Comparison of ENCODE assay signal across 8 cellular contexts in genomic region chr5:138632900-138633489, GRCh38. TPM values are rescaled to one million over a fixed set of nuclear protein-coding genes. Genes with fewer than 3 reads are reported as not detected.
DNase-seq lines count a peak whose midpoint lies in the region; ATAC-seq, FAIRE-seq and TF ChIP-seq lines count a peak whose summit lies in the region.

No MANE protein-coding gene starts in this region.

- TF ChIP-seq CTCF in cardiac fibroblast (IDR thresholded peaks at IDR 0.05; ENCODE audit: low read depth, low read length) (peak; percentile 47), kidney (IDR thresholded peaks at IDR 0.05; ENCODE audit: borderline replicate concordance, extremely low read depth, insufficient read depth) (peak; percentile 26)

- H3K4me3 ChIP-seq in cardiac fibroblast (replicated peaks in 1 of 2; ENCODE audit: low read depth in 2 of 2, low read length in 2 of 2) = no peak overlapping the region
- H3K4me3 ChIP-seq in kidney (ENCODE audit: low read length in 2 of 2) = no peak overlapping the region

- no peak overlapping the region for H3K27ac Mint-ChIP-seq in stimulated activated naive CD8-positive, alpha-beta T cell treated with anti-CD3 and anti-CD28 coated beads, Interleukin-15, amount 100 ng/mL, for 72 hours

- no peak overlapping the region for H3K9ac ChIP-seq in kidney (ENCODE audit: low read length in 2 of 2)

- no peak overlapping the region for H3K4me3 Mint-ChIP-seq in stimulated activated naive CD8-positive, alpha-beta T cell treated with anti-CD3 and anti-CD28 coated beads, Interleukin-15, amount 100 ng/mL, for 72 hours

- H3K4me1 ChIP-seq in kidney (ENCODE audit: control insufficient read depth in 1 of 2, insufficient read depth in 1 of 2, low read depth in 1 of 2, low read length in 2 of 2) = no peaks in the 10 kb centered on the region

- peak; percentile 35 for ATAC-seq in stimulated activated naive CD8-positive, alpha-beta T cell treated with anti-CD3 and anti-CD28 coated beads, Interleukin-15, amount 100 ng/mL, for 72 hours
- ATAC-seq in GM21723 (IDR thresholded peaks at IDR 0.05; ENCODE audit: unreplicated experiment) = no peak

- peaks cover 71% of the 10 kb centered on the region for H3K27me3 Mint-ChIP-seq in stimulated activated naive CD8-positive, alpha-beta T cell treated with anti-CD3 and anti-CD28 coated beads, Interleukin-15, amount 100 ng/mL, for 72 hours

- H3K4me1 Mint-ChIP-seq in stimulated activated naive CD8-positive, alpha-beta T cell treated with anti-CD3 and anti-CD28 coated beads, Interleukin-15, amount 100 ng/mL, for 72 hours = no peaks in the 10 kb centered on the region

- intact Hi-C loops in kidney (cut with DNase I) = no loop called here

- H3K27ac ChIP-seq in kidney (ENCODE audit: low read depth in 2 of 2, low read length in 2 of 2) = no peak overlapping the region

- peak; percentile 50 for DNase-seq in activated CD4-positive, alpha-beta T cell treated with anti-CD3 and anti-CD28 coated beads for 48 hours
- DNase-seq in activated CD4-positive, alpha-beta T cell treated with anti-CD3 and anti-CD28 coated beads, Interleukin-2, amount 50 U/mL, for 1 hour = no peak
- DNase-seq in NCI-H526 treated with DMSO at 0.1 percent for 48 hours (lab: John Stamatoyannopoulos, UW) = peak; percentile 12
- DNase-seq in cardiac fibroblast (ENCODE audit: low read depth in 2 of 2) = peak; percentile 92
- no peak for DNase-seq in kidney
- peak in 1 of 2 donors; percentile 28 for DNase-seq in stimulated activated naive CD8-positive, alpha-beta T cell treated with anti-CD3 and anti-CD28 coated beads, Interleukin-15, amount 100 ng/mL, for 72 hours
- DNase-seq in NCI-H187 (lab: John Stamatoyannopoulos, UW) = no peak

- H3K36me3 ChIP-seq in kidney (ENCODE audit: control insufficient read depth in 1 of 2, insufficient read depth in 2 of 2, low read length in 2 of 2) = no peaks in the 10 kb centered on the region

- FAIRE-seq in kidney (lab: Jason Lieb, UNC) = no peak

- no peaks in the 10 kb centered on the region for H3K9me3 Mint-ChIP-seq in stimulated activated naive CD8-positive, alpha-beta T cell treated with anti-CD3 and anti-CD28 coated beads, Interleukin-15, amount 100 ng/mL, for 72 hours

- no peaks in the 10 kb centered on the region for H3K9me3 ChIP-seq in kidney (ENCODE audit: control insufficient read depth in 1 of 2, low read length in 2 of 2)

RNA-seq across cellular contexts. Expression of gene HSPA9, which starts 57.8 kb away (rescaled TPM):
- 192 TPM for total RNA-seq in kidney
- polyA plus RNA-seq in kidney (ENCODE audit: insufficient read depth, low read depth, low replicate concordance) = 331 TPM

Comparison
In these comparisons a context has a peak if more than half of its experiments do, and no peak if none do; other contexts are left out.
1. DNase-seq: peak in activated CD4-positive, alpha-beta T cell treated with anti-CD3 and anti-CD28 coated beads for 48 hours (single experiment), NCI-H526 treated with DMSO at 0.1 percent for 48 hours (single experiment) and cardiac fibroblast (2 of 2); none in activated CD4-positive, alpha-beta T cell treated with anti-CD3 and anti-CD28 coated beads, Interleukin-2, amount 50 U/mL, for 1 hour (single experiment), kidney (single experiment) and NCI-H187 (0 of 2).